Comparison of ENCODE assay signal across 8 cellular contexts in genomic region chr20:19211661-19212523, GRCh38. TPM values are rescaled to one million over a fixed set of nuclear protein-coding genes. Genes with fewer than 3 reads are reported as not detected.
DNase-seq lines count a peak whose midpoint lies in the region; ATAC-seq, FAIRE-seq and TF ChIP-seq lines count a peak whose summit lies in the region.

No MANE protein-coding gene starts in this region.

- TF ChIP-seq POLR2A in H54 (IDR thresholded peaks at IDR 0.05; ENCODE audit: low read depth, low read length) = no peak

- peaks cover 4% of the 10 kb centered on the region for H3K4me1 Mint-ChIP-seq in activated naive CD8-positive, alpha-beta T cell (ENCODE audit: low read depth)
- H3K4me1 Mint-ChIP-seq in activated naive CD8-positive, alpha-beta T cell treated with anti-CD3 and anti-CD28 coated beads, Interleukin-2, amount 50 U/mL, for 24 hours = no peaks in the 10 kb centered on the region
- peaks cover 5% of the 10 kb centered on the region for H3K4me1 Mint-ChIP-seq in astrocyte (ENCODE audit: low read depth, unreplicated experiment)
- peaks cover 0 to 3% (median 0%) of the 10 kb centered on the region in 4 donors for H3K4me1 Mint-ChIP-seq in CD4-positive, alpha-beta memory T cell

- H2AFZ ChIP-seq in astrocyte (ENCODE audit: low read depth, low read length) = peak overlapping the region; percentile 41

- H3K27ac Mint-ChIP-seq in activated naive CD8-positive, alpha-beta T cell = no peak overlapping the region
- no peak overlapping the region for H3K27ac Mint-ChIP-seq in activated naive CD8-positive, alpha-beta T cell treated with anti-CD3 and anti-CD28 coated beads, Interleukin-2, amount 50 U/mL, for 24 hours
- no peak overlapping the region for H3K27ac Mint-ChIP-seq in astrocyte (ENCODE audit: unreplicated experiment)
- H3K27ac Mint-ChIP-seq in CD4-positive, alpha-beta memory T cell = no peak overlapping the region

- peak overlapping the region; percentile 73 for H3K4me2 ChIP-seq in astrocyte (ENCODE audit: low read length)

- POLR2A ChIA-PET in CD4-positive, alpha-beta memory T cell (lab: Charles Lee; ENCODE audit: partially characterized antibody) = no interaction called here

- H3K9me3 ChIP-seq in astrocyte (ENCODE audit: insufficient read depth, low read depth, low read length) (no peaks in the 10 kb centered on the region), small intestine (ENCODE audit: control insufficient read depth, low read depth) (no peaks in the 10 kb centered on the region), BE2C (no peaks in the 10 kb centered on the region)
- H3K9me3 ChIP-seq in CD4-positive, alpha-beta memory T cell (ENCODE audit: control insufficient read depth in 1 of 2, low read length in 2 of 2) = no peaks in the 10 kb centered on the region

- H3K4me1 ChIP-seq in astrocyte (ENCODE audit: insufficient read depth, low read length) (no peaks in the 10 kb centered on the region), small intestine (ENCODE audit: control insufficient read depth in 2 of 2, insufficient read depth in 1 of 2, low read depth in 1 of 2, low read length in 1 of 2) (no peaks in the 10 kb centered on the region), BE2C (no peaks in the 10 kb centered on the region)
- H3K4me1 ChIP-seq in CD4-positive, alpha-beta memory T cell (ENCODE audit: insufficient read depth, low read length) = no peaks in the 10 kb centered on the region

- H3K27me3 Mint-ChIP-seq in activated naive CD8-positive, alpha-beta T cell = peaks cover 32% of the 10 kb centered on the region
- H3K27me3 Mint-ChIP-seq in activated naive CD8-positive, alpha-beta T cell treated with anti-CD3 and anti-CD28 coated beads, Interleukin-2, amount 50 U/mL, for 24 hours = peaks cover 42% of the 10 kb centered on the region
- peaks cover 53% of the 10 kb centered on the region for H3K27me3 Mint-ChIP-seq in astrocyte (ENCODE audit: low read depth, unreplicated experiment)
- H3K27me3 Mint-ChIP-seq in CD4-positive, alpha-beta memory T cell = peaks cover 23 to 41% of the 10 kb centered on the region in 2 donors

- H3K4me3 ChIP-seq in astrocyte (ENCODE audit: insufficient read depth, low read depth, low read length) = no peak overlapping the region
- H3K4me3 ChIP-seq in small intestine (ENCODE audit: low read depth in 1 of 2, low read length in 2 of 2) = peak overlapping the region; percentile 32 to 53
- H3K4me3 ChIP-seq in CD4-positive, alpha-beta memory T cell (ENCODE audit: low read length in 2 of 2) = no peak overlapping the region
- no peak overlapping the region for H3K4me3 ChIP-seq in BE2C (ENCODE audit: low read depth, low read length)

- H3K9ac ChIP-seq in astrocyte (ENCODE audit: low read length) = no peak overlapping the region

- peak overlapping the region; percentile 63 for H3K4me3 Mint-ChIP-seq in activated naive CD8-positive, alpha-beta T cell
- no peak overlapping the region for H3K4me3 Mint-ChIP-seq in activated naive CD8-positive, alpha-beta T cell treated with anti-CD3 and anti-CD28 coated beads, Interleukin-2, amount 50 U/mL, for 24 hours
- peak overlapping the region; percentile 63 for H3K4me3 Mint-ChIP-seq in astrocyte (ENCODE audit: unreplicated experiment)
- H3K4me3 Mint-ChIP-seq in CD4-positive, alpha-beta memory T cell = peak overlapping the region in 2 of 8 donors; percentile 39 to 57

- no peaks in the 10 kb centered on the region for H4K20me1 ChIP-seq in astrocyte (ENCODE audit: insufficient read depth, low read length)

- CTCF ChIA-PET in CD4-positive, alpha-beta memory T cell (lab: Charles Lee; ENCODE audit: partially characterized antibody) = no interaction called here

- DNase-seq in activated naive CD8-positive, alpha-beta T cell treated with anti-CD3 and anti-CD28 coated beads, Interleukin-2, amount 50 U/mL, for 24 hours = no peak
- DNase-seq in astrocyte (ENCODE audit: low read depth) = no peak
- peak; percentile 37 for DNase-seq in iPS-NIHi7 (ENCODE audit: extremely low spot score)
- DNase-seq in small intestine = no peak
- no peak for DNase-seq in CD4-positive, alpha-beta memory T cell
- DNase-seq in H54 (ENCODE audit: insufficient read length, low spot score) = no peak
- DNase-seq in BE2C = no peak

- 2 to 5% (median 3%) methylated on average over 33 to 77 of the region's 77 CpGs for WGBS in small intestine, 3 donors

- H3K36me3 Mint-ChIP-seq in activated naive CD8-positive, alpha-beta T cell = no peaks in the 10 kb centered on the region
- H3K36me3 Mint-ChIP-seq in activated naive CD8-positive, alpha-beta T cell treated with anti-CD3 and anti-CD28 coated beads, Interleukin-2, amount 50 U/mL, for 24 hours (ENCODE audit: low read depth) = no peaks in the 10 kb centered on the region
- no peaks in the 10 kb centered on the region for H3K36me3 Mint-ChIP-seq in astrocyte (ENCODE audit: low read depth, unreplicated experiment)
- no peaks in the 10 kb centered on the region for H3K36me3 Mint-ChIP-seq in CD4-positive, alpha-beta memory T cell

- intact Hi-C loops in CD4-positive, alpha-beta memory T cell (cut with micrococcal nuclease) = no loop called here

- H3K27ac ChIP-seq in astrocyte (ENCODE audit: low read depth, low read length) (no peak overlapping the region), small intestine (ENCODE audit: low read depth in 1 of 2, low read length in 1 of 2) (peak overlapping the region in 1 of 2 donors; percentile 1)
- no peak overlapping the region for H3K27ac ChIP-seq in CD4-positive, alpha-beta memory T cell (ENCODE audit: low read depth, low read length)

- ATAC-seq in activated naive CD8-positive, alpha-beta T cell treated with anti-CD3 and anti-CD28 coated beads, Interleukin-2, amount 50 U/mL, for 24 hours = no peak

- no peaks in the 10 kb centered on the region for H3K36me3 ChIP-seq in astrocyte (ENCODE audit: insufficient read depth, low read length)
- H3K36me3 ChIP-seq in small intestine (ENCODE audit: control insufficient read depth in 2 of 2, insufficient read depth in 2 of 2, low read length in 2 of 2) = no peaks in the 10 kb centered on the region
- H3K36me3 ChIP-seq in CD4-positive, alpha-beta memory T cell (ENCODE audit: insufficient read depth, low read length) = no peaks in the 10 kb centered on the region
- H3K36me3 ChIP-seq in BE2C = no peaks in the 10 kb centered on the region

- FAIRE-seq in astrocyte (lab: Jason Lieb, UNC) = no peak
- no peak for FAIRE-seq in small intestine (lab: Jason Lieb, UNC)
- no peak for FAIRE-seq in H54 (lab: Jason Lieb, UNC)

- peaks cover 28% of the 10 kb centered on the region for H3K27me3 ChIP-seq in astrocyte (ENCODE audit: insufficient read depth, low read length)
- peaks cover 0 to 12% of the 10 kb centered on the region in 2 donors for H3K27me3 ChIP-seq in small intestine (ENCODE audit: control insufficient read depth in 2 of 2, insufficient read depth in 2 of 2, low read length in 2 of 2)
- H3K27me3 ChIP-seq in CD4-positive, alpha-beta memory T cell (ENCODE audit: insufficient read depth, low read length) = no peaks in the 10 kb centered on the region
- H3K27me3 ChIP-seq in BE2C = peaks cover 34% of the 10 kb centered on the region

- TF ChIP-seq CTCF in astrocyte (IDR thresholded peaks at IDR 0.05; ENCODE audit: insufficient read depth, low read depth, low read length) (no peak), BE2C (IDR thresholded peaks at IDR 0.05; ENCODE audit: low read depth, low read length) (no peak)

- H3K79me2 ChIP-seq in astrocyte (ENCODE audit: insufficient read depth, low read length) = no peaks in the 10 kb centered on the region

- no peaks in the 10 kb centered on the region for H3K9me3 Mint-ChIP-seq in activated naive CD8-positive, alpha-beta T cell (ENCODE audit: low read depth)
- H3K9me3 Mint-ChIP-seq in activated naive CD8-positive, alpha-beta T cell treated with anti-CD3 and anti-CD28 coated beads, Interleukin-2, amount 50 U/mL, for 24 hours = no peaks in the 10 kb centered on the region
- no peaks in the 10 kb centered on the region for H3K9me3 Mint-ChIP-seq in astrocyte (ENCODE audit: unreplicated experiment)
- H3K9me3 Mint-ChIP-seq in CD4-positive, alpha-beta memory T cell = peaks cover 0 to 3% (median 0%) of the 10 kb centered on the region in 8 donors

RNA-seq across cellular contexts. Expression of gene SLC24A3, which starts 0.6 kb away (rescaled TPM):
- total RNA-seq in astrocyte = 0.65 and 0.79 TPM in 2 replicates
- 1 to 10 TPM in 2 of 3 donors, not detected in 1; 1.6 to 4.0 TPM for polyA plus RNA-seq in small intestine
- total RNA-seq in CD4-positive, alpha-beta memory T cell = not detected
- polyA plus RNA-seq in CD4-positive, alpha-beta memory T cell = not detected
- polyA plus RNA-seq in BE2C (2012; ENCODE audit: insufficient read depth, insufficient read length, low read depth) = not detected

Comparison
In these comparisons a context has a peak if more than half of its experiments do, and no peak if none do; other contexts are left out.
1. H3K4me3 ChIP-seq: peak in small intestine (2 of 2); none in astrocyte (single experiment), CD4-positive, alpha-beta memory T cell (0 of 2) and BE2C (single experiment).